ENCODE assay signal across 8 cellular contexts in genomic region chr1:62391369-62391971, GRCh38. TPM values are rescaled to one million over a fixed set of nuclear protein-coding genes. Genes with fewer than 3 reads are reported as not detected.
DNase-seq lines count a peak whose midpoint lies in the region; ATAC-seq lines count a peak whose summit lies in the region.

No MANE protein-coding gene starts in this region.

- no peaks in the 10 kb centered on the region for H3K9me3 ChIP-seq in MG63

- H3K27me3 ChIP-seq in H7 (ENCODE audit: control insufficient read depth, insufficient read depth, low read length): no peaks in the 10 kb centered on the region; the same call in 1 of the 2 replicates
- no peaks in the 10 kb centered on the region for H3K27me3 ChIP-seq in MG63

- H3K4me3 ChIP-seq in H7 (ENCODE audit: insufficient read depth, low read depth, low read length) (no peak overlapping the region), MG63 (no peak overlapping the region)

- DNase-seq in Daoy (ENCODE audit: low read depth): peak; percentile 22
- DNase-seq in H7: peak; percentile 76
- peak; percentile 37 for DNase-seq in SK-N-DZ (ENCODE audit: low spot score)
- peak; percentile 30 for DNase-seq in germinal center (ENCODE audit: low spot score)
- DNase-seq in MG63: no peak
- DNase-seq in HPDE6-E6E7 (ENCODE audit: extremely low spot score): no peak
- DNase-seq in SIG-M5 (lab: John Stamatoyannopoulos, UW): no peak

- ATAC-seq in GM19397 (IDR thresholded peaks at IDR 0.05; ENCODE audit: unreplicated experiment): no peak

- H3K36me3 ChIP-seq in H7 (replicated peaks; ENCODE audit: control insufficient read depth, insufficient read depth, low read length) (no peaks in the 10 kb centered on the region), MG63 (no peaks in the 10 kb centered on the region)

RNA-seq across cellular contexts. Expression of gene USP1, which starts 45.4 kb away (rescaled TPM):
- 75.0 and 79.4 TPM in 2 replicates for total RNA-seq in Daoy (2014; rRNA removed; shearing (Covaris generic))
- total RNA-seq in H7 (2014; rRNA removed; shearing (Covaris generic)): 58.1 and 78.1 TPM in 2 replicates
- polyA plus RNA-seq in SK-N-DZ (2014; cell fraction: cytosol; rRNA removed): 68.0 and 69.8 TPM in 2 replicates
- 35.5 and 43.2 TPM in 2 replicates for polyA plus RNA-seq in SK-N-DZ (2014; cell fraction: nucleus; rRNA removed)
- total RNA-seq in MG63 (2014; rRNA removed; shearing (Covaris generic); ENCODE audit: low replicate concordance): 39.8 and 71.3 TPM in 2 replicates

Comparison
In these comparisons a context has a peak if more than half of its experiments do, and no peak if none do; other contexts are left out.
1. DNase-seq: peak in Daoy (single experiment), H7 (single experiment), SK-N-DZ (single experiment) and germinal center (single experiment); none in MG63 (single experiment), HPDE6-E6E7 (single experiment) and SIG-M5 (single experiment).